In the genomic region with DNA sequence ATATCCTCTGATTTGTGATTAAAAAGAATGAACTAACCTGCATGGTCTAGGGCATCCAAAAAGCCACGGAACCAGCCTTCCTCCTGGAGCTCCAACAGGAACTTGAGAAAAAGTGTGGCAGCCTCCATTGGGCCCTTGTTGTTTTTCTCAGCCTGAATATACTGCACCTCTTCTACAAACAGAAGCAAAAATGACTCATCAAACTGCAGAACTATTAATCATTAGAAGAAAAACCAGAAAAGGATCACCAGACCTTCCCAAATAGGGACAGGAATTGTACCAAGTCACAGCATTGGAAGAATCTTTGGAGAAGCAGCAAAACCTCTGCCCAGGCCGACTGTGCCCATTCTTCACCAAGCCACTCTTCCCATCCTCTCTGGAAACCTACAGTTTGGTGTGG, we compare ENCODE assay signal across 17 cellular contexts. TPM values are rescaled to one million over a fixed set of nuclear protein-coding genes. Genes with fewer than 3 reads are reported as not detected.
DNase-seq lines count a peak whose midpoint lies in the region; ATAC-seq and TF ChIP-seq lines count a peak whose summit lies in the region.
"Had no signal": no experiment of that assay in that cellular context is flagged by ENCODE, and none has a peak within 500 bp of the region (broad histone marks: within the 10 kb centered on the region; RNA-seq: fewer than 3 reads in every experiment).

No MANE protein-coding gene starts in this region.

- H3K4me1 ChIP-seq in effector memory CD4-positive, alpha-beta T cell (ENCODE audit: control insufficient read depth, insufficient read depth, low read length, poor library complexity, severe bottlenecking) = no peaks in the 10 kb centered on the region

- H3K27ac Mint-ChIP-seq in type B pancreatic cell = peak overlapping the region; percentile 40
- H3K27ac Mint-ChIP-seq: activated CD8-positive, alpha-beta memory T cell treated with anti-CD3 and anti-CD28 coated beads, Interleukin-2, amount 10 ng/mL, durations not matched to agents 7 days and 5 days; activated naive CD4-positive, alpha-beta T cell treated with anti-CD3 and anti-CD28 coated beads for 36 hours; natural killer cell had no signal

- TF ChIP-seq CTCF in fibroblast of villous mesenchyme (IDR thresholded peaks at IDR 0.05; ENCODE audit: insufficient read depth, low read depth, low read length) = no peak
- no peak for TF ChIP-seq CTCF in type B pancreatic cell (conservative IDR thresholded peaks at IDR 0.05)

- no peaks in the 10 kb centered on the region for H3K9me3 ChIP-seq in effector memory CD4-positive, alpha-beta T cell (ENCODE audit: control insufficient read depth, low read length)

- H3K36me3 ChIP-seq in effector memory CD4-positive, alpha-beta T cell (ENCODE audit: control insufficient read depth, insufficient read depth, low read length) = peaks cover 32% of the 10 kb centered on the region

- H3K27me3 ChIP-seq in effector memory CD4-positive, alpha-beta T cell (replicated peaks; ENCODE audit: control insufficient read depth, insufficient read depth, low read length, poor library complexity, severe bottlenecking) = no peaks in the 10 kb centered on the region

- H3K9me3 Mint-ChIP-seq in type B pancreatic cell = peaks cover 9% of the 10 kb centered on the region
- H3K9me3 Mint-ChIP-seq: activated naive CD4-positive, alpha-beta T cell treated with anti-CD3 and anti-CD28 coated beads for 36 hours; natural killer cell had no signal

- no peak overlapping the region for H3K27ac ChIP-seq in effector memory CD4-positive, alpha-beta T cell (ENCODE audit: insufficient read depth, low read length, poor library complexity, severe bottlenecking)

- H3K4me1 Mint-ChIP-seq in type B pancreatic cell (ENCODE audit: unreplicated experiment) = no peaks in the 10 kb centered on the region

- no peak for ATAC-seq in stimulated activated naive CD8-positive, alpha-beta T cell treated with anti-CD3 and anti-CD28 coated beads, Interleukin-15, Interleukin-2, amounts not matched to agents 100 U/mL and 50 U/mL, for 24 hours
- ATAC-seq: activated CD8-positive, alpha-beta memory T cell treated with anti-CD3 and anti-CD28 coated beads, Interleukin-2, amount 10 ng/mL, durations not matched to agents 7 days and 5 days; natural killer cell had no signal

- no peak overlapping the region for H3K4me3 ChIP-seq in fibroblast of villous mesenchyme (ENCODE audit: low read depth, low read length)
- H3K4me3 ChIP-seq in effector memory CD4-positive, alpha-beta T cell (ENCODE audit: insufficient read depth, low read depth, low read length, poor library complexity, severe bottlenecking) = no peak overlapping the region

- H3K4me3 Mint-ChIP-seq in type B pancreatic cell = no peak overlapping the region
- H3K4me3 Mint-ChIP-seq: activated CD8-positive, alpha-beta memory T cell treated with anti-CD3 and anti-CD28 coated beads, Interleukin-2, amount 10 ng/mL, durations not matched to agents 7 days and 5 days; activated naive CD4-positive, alpha-beta T cell treated with anti-CD3 and anti-CD28 coated beads for 36 hours; natural killer cell had no signal

- no peaks in the 10 kb centered on the region for H3K27me3 Mint-ChIP-seq in type B pancreatic cell
- H3K27me3 Mint-ChIP-seq: activated CD8-positive, alpha-beta memory T cell treated with anti-CD3 and anti-CD28 coated beads, Interleukin-2, amount 10 ng/mL, durations not matched to agents 7 days and 5 days had no signal

- peaks cover 14% of the 10 kb centered on the region for H3K36me3 Mint-ChIP-seq in type B pancreatic cell

- DNase-seq in NCI-H1105 treated with DMSO at 0.1 percent for 48 hours (lab: John Stamatoyannopoulos, UW) = peak; percentile 6
- DNase-seq in NCI-H1105 (lab: John Stamatoyannopoulos, UW) = no peak
- peak; percentile 50 for DNase-seq in amniotic epithelial cell (ENCODE audit: low read depth)
- DNase-seq in fibroblast of villous mesenchyme (ENCODE audit: low read depth) = peak; percentile 42
- DNase-seq in type B pancreatic cell (ENCODE audit: extremely low spot score, unreplicated experiment) = no peak
- no peak for DNase-seq in NCI-H1694 (lab: John Stamatoyannopoulos, UW)
- no peak for DNase-seq in effector memory CD4-positive, alpha-beta T cell
- DNase-seq in stimulated activated naive CD8-positive, alpha-beta T cell treated with anti-CD3 and anti-CD28 coated beads, Interleukin-15, Interleukin-2, amounts not matched to agents 100 U/mL and 50 U/mL, for 24 hours = no peak
- DNase-seq: 8988T; activated CD8-positive, alpha-beta memory T cell treated with anti-CD3 and anti-CD28 coated beads, Interleukin-2, amount 10 ng/mL, durations not matched to agents 7 days and 5 days; activated naive CD4-positive, alpha-beta T cell treated with anti-CD3 and anti-CD28 coated beads for 36 hours; hypothalamus; natural killer cell; NCI-H1436; NCI-H510A; stimulated activated CD4-positive, alpha-beta T cell treated with anti-CD3 and anti-CD28 coated beads, Interleukin-4, amount 100 ng/mL, for 24 hours; T-helper 1 cell had no signal

RNA-seq across cellular contexts. Expression of gene RIGI, which starts 25.2 kb away (rescaled TPM):
- total RNA-seq in fibroblast of villous mesenchyme = 8.7 and 22.0 TPM in 2 replicates
- 5.8 and 7.7 TPM in 2 replicates for total RNA-seq in type B pancreatic cell (ENCODE audit: low replicate concordance)

RNA-seq across cellular contexts. Expression of gene SMIM27, which starts 51.4 kb away (rescaled TPM):
- total RNA-seq in fibroblast of villous mesenchyme (1.7 and 2.6 TPM in 2 replicates), type B pancreatic cell (ENCODE audit: low replicate concordance) (9.1 and 12.7 TPM in 2 replicates)

RNA-seq across cellular contexts. Expression of gene TOPORS, which starts 51.6 kb away (rescaled TPM):
- total RNA-seq in fibroblast of villous mesenchyme = 25.1 and 44.5 TPM in 2 replicates
- 16.7 and 18.4 TPM in 2 replicates for total RNA-seq in type B pancreatic cell (ENCODE audit: low replicate concordance)

Comparison
In these comparisons a context has a peak if more than half of its experiments do, and no peak if none do; other contexts are left out.
1. DNase-seq: peak in NCI-H1105 treated with DMSO at 0.1 percent for 48 hours (single experiment), amniotic epithelial cell (single experiment) and fibroblast of villous mesenchyme (single experiment); none in NCI-H1105 (single experiment), type B pancreatic cell (single experiment), NCI-H1694 (single experiment), effector memory CD4-positive, alpha-beta T cell (0 of 3) and stimulated activated naive CD8-positive, alpha-beta T cell treated with anti-CD3 and anti-CD28 coated beads, Interleukin-15, Interleukin-2, amounts not matched to agents 100 U/mL and 50 U/mL, for 24 hours (single experiment).